In the genomic region with DNA sequence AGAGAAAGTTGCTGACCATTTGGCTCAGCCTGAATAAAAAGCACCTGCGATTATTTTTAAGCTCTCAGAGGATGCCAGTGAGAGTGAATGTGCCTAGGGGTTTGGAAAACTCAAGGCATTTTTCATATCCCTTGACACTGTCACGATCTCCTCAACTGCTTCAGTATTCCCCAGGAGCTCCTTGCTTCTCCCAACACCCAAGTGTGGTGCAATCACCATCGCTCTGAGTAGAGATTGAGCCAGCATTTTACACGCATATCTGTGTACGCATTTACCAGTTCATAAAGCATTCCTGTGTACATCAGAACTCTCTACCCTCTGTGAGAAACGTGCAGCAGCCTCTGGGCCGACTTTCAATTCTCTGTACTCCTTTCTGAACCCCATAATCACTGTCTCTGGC, we compare ENCODE assay signal across 11 cellular contexts. TPM values are rescaled to one million over a fixed set of nuclear protein-coding genes. Genes with fewer than 3 reads are reported as not detected.
DNase-seq lines count a peak whose midpoint lies in the region; ATAC-seq and TF ChIP-seq lines count a peak whose summit lies in the region.
"Had no signal": no experiment of that assay in that cellular context is flagged by ENCODE, and none has a peak within 500 bp of the region (broad histone marks: within the 10 kb centered on the region; RNA-seq: fewer than 3 reads in every experiment).

No MANE protein-coding gene starts in this region.

- DNase-seq in HFFc6 (no peak), adipocyte (ENCODE audit: low read depth) (peak; percentile 49), mucosa of gallbladder (ENCODE audit: low spot score) (no peak), epidermal melanocyte (ENCODE audit: insufficient read length, low spot score) (no peak)
- DNase-seq: aorta; DMS153; stimulated activated CD4-positive, alpha-beta T cell treated with anti-CD3 and anti-CD28 coated beads, Interleukin-4, amount 100 ng/mL, for 4 hours had no signal

- H3K9ac ChIP-seq in adipocyte (ENCODE audit: low read length) (peak overlapping the region; percentile 96), mucosa of stomach (ENCODE audit: low read length) (peak overlapping the region; percentile 0)

- H3K9me3 Mint-ChIP-seq in HFFc6, result no peaks in the 10 kb centered on the region

- no peak overlapping the region for H3K27ac ChIP-seq in ACC112 (ENCODE audit: low read depth, low read length)

- peaks cover 55% of the 10 kb centered on the region for H3K4me1 Mint-ChIP-seq in HFFc6 (ENCODE audit: low read depth)

- H3K27me3 Mint-ChIP-seq in HFFc6 (ENCODE audit: insufficient read depth), result no peaks in the 10 kb centered on the region; the same call in 1 of the 2 replicates

- peak overlapping the region; percentile 92 for H3K4me3 Mint-ChIP-seq in HFFc6

- H3K79me2 ChIP-seq in ACC112 (ENCODE audit: control insufficient read depth, insufficient read depth, low read length, unreplicated experiment), result peaks cover 25% of the 10 kb centered on the region

- peaks cover 8% of the 10 kb centered on the region for H3K4me1 ChIP-seq in ACC112 (ENCODE audit: control insufficient read depth, insufficient read depth, low read length, unreplicated experiment)
- peaks cover 26% of the 10 kb centered on the region for H3K4me1 ChIP-seq in adipocyte (ENCODE audit: control insufficient read depth, insufficient read depth, low read length)
- peaks cover 27% of the 10 kb centered on the region for H3K4me1 ChIP-seq in mucosa of stomach (ENCODE audit: control insufficient read depth, insufficient read depth, low read length)

- H3K36me3 ChIP-seq in ACC112 (ENCODE audit: insufficient read depth, low read length), result peaks cover 10% of the 10 kb centered on the region; the same call in 1 of the 2 replicates
- peaks cover 25% of the 10 kb centered on the region for H3K36me3 ChIP-seq in adipocyte (ENCODE audit: control insufficient read depth, insufficient read depth, low read length, severe bottlenecking)
- H3K36me3 ChIP-seq in mucosa of stomach (ENCODE audit: control insufficient read depth, insufficient read depth, low read length), result no peaks in the 10 kb centered on the region

- ATAC-seq in GM21390 (IDR thresholded peaks at IDR 0.05; ENCODE audit: unreplicated experiment) (no peak), HG03442 (IDR thresholded peaks at IDR 0.05; ENCODE audit: unreplicated experiment) (no peak)

- no peak for TF ChIP-seq CTCF in HFFc6 (IDR thresholded peaks at IDR 0.05)

- peak overlapping the region; percentile 85 for H3K4me3 ChIP-seq in ACC112 (ENCODE audit: low read depth, low read length)
- H3K4me3 ChIP-seq in adipocyte (ENCODE audit: low read length), result peak overlapping the region; percentile 93
- H3K4me3 ChIP-seq in mucosa of stomach (ENCODE audit: low read length), result no peak overlapping the region

- 0 out of 2 replicates have a peak, but pooled peaks cover 4% of the 10 kb centered on the region for H3K36me3 Mint-ChIP-seq in HFFc6 (ENCODE audit: low read depth)

- H3K27ac Mint-ChIP-seq in HFFc6, result peak overlapping the region; percentile 61

- H2AFZ ChIP-seq in ACC112 (ENCODE audit: low read length, unreplicated experiment), result no peak overlapping the region

- H3K27me3 ChIP-seq in ACC112 (ENCODE audit: insufficient read depth, low read length), result no peaks in the 10 kb centered on the region
- no peaks in the 10 kb centered on the region for H3K27me3 ChIP-seq in adipocyte (replicated peaks; ENCODE audit: control insufficient read depth, insufficient read depth, low read length)
- no peaks in the 10 kb centered on the region for H3K27me3 ChIP-seq in mucosa of stomach (ENCODE audit: control insufficient read depth, insufficient read depth, low read length)

- no peaks in the 10 kb centered on the region for H3K9me3 ChIP-seq in adipocyte (ENCODE audit: control insufficient read depth, low read length)
- H3K9me3 ChIP-seq in mucosa of stomach (ENCODE audit: control insufficient read depth, low read length), result no peaks in the 10 kb centered on the region

RNA-seq across cellular contexts. Expression of a gene that starts 1.3 kb away (rescaled TPM):
- total RNA-seq in HFFc6 (2021; fragmentation: NEBNext Ultra II Directional; extraction: Animal tissue kit (Norgen Biotek cat#: 25700)), result 10 to 100 TPM; 15.0 to 21.2 (median 19.1) TPM
- 18.4 TPM for total RNA-seq in mucosa of gallbladder

RNA-seq across cellular contexts. Expression of a gene that starts 1.4 kb away (rescaled TPM):
- 10 to 100 TPM; 18.0 to 22.6 (median 20.6) TPM for total RNA-seq in HFFc6 (2021; fragmentation: NEBNext Ultra II Directional; extraction: Animal tissue kit (Norgen Biotek cat#: 25700))
- 28.3 TPM for total RNA-seq in mucosa of gallbladder

RNA-seq across cellular contexts. Expression of a gene that starts 27.3 kb away (rescaled TPM):
- 10 to 100 TPM; 31.4 to 35.8 (median 33.9) TPM for total RNA-seq in HFFc6 (2021; fragmentation: NEBNext Ultra II Directional; extraction: Animal tissue kit (Norgen Biotek cat#: 25700))
- 34.2 TPM for total RNA-seq in mucosa of gallbladder

RNA-seq across cellular contexts. Expression of a gene that starts 56.0 kb away (rescaled TPM):
- total RNA-seq in HFFc6 (2021; fragmentation: NEBNext Ultra II Directional; extraction: Animal tissue kit (Norgen Biotek cat#: 25700)), result 1 to 10 TPM in 5 of 6 experiments, under 1 TPM in 1; 0.85 to 2.3 (median 1.3) TPM
- 5.5 TPM for total RNA-seq in mucosa of gallbladder
